21 cellular contexts compared by ENCODE assay signal in the genomic region with DNA sequence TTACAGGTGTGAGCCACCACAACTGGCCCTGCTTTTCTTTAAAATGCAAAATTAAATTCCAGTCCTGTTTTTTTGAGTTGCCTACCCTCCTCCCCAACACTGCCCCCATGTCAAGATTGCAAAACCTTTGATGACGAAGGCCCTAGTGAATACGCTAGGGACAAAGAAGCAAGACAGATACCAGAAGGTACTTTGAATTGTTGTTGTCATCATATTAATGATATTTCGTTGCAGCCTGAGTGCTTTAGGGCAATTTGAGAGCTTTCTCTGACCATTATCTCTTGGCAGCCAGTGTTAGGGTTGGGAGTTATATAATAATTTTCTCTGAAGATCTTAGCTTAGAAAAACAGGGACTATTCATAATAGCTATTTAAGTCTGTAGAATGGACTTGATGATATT. TPM values are rescaled to one million over a fixed set of nuclear protein-coding genes. Genes with fewer than 3 reads are reported as not detected.
DNase-seq lines count a peak whose midpoint lies in the region; ATAC-seq and TF ChIP-seq lines count a peak whose summit lies in the region.
"Had no signal": no experiment of that assay in that cellular context is flagged by ENCODE, and none has a peak within 500 bp of the region (broad histone marks: within the 10 kb centered on the region; RNA-seq: fewer than 3 reads in every experiment).

No MANE protein-coding gene starts in this region.

- H3K4me3 Mint-ChIP-seq in stimulated activated naive CD8-positive, alpha-beta T cell treated with anti-CD3 and anti-CD28 coated beads, Interleukin-15, Interleukin-2, amounts not matched to agents 100 ng/mL and 50 ng/mL, for 24 hours, result no peak overlapping the region
- no peak overlapping the region for H3K4me3 Mint-ChIP-seq in activated CD4-positive, alpha-beta memory T cell treated with anti-CD3 and anti-CD28 coated beads, Interleukin-2, amount 10 ng/mL, durations not matched to agents 7 days and 5 days
- no peak overlapping the region for H3K4me3 Mint-ChIP-seq in osteocyte (ENCODE audit: unreplicated experiment)
- H3K4me3 Mint-ChIP-seq: activated naive CD4-positive, alpha-beta T cell treated with anti-CD3 and anti-CD28 coated beads, Interleukin-2, amount 50 U/mL, for 24 hours; mesothelial cell of epicardium had no signal

- no peaks in the 10 kb centered on the region for H3K9me3 Mint-ChIP-seq in stimulated activated naive CD8-positive, alpha-beta T cell treated with anti-CD3 and anti-CD28 coated beads, Interleukin-15, Interleukin-2, amounts not matched to agents 100 ng/mL and 50 ng/mL, for 24 hours
- no peaks in the 10 kb centered on the region for H3K9me3 Mint-ChIP-seq in activated CD4-positive, alpha-beta memory T cell treated with anti-CD3 and anti-CD28 coated beads, Interleukin-2, amount 10 ng/mL, durations not matched to agents 7 days and 5 days
- no peaks in the 10 kb centered on the region for H3K9me3 Mint-ChIP-seq in osteocyte (ENCODE audit: unreplicated experiment)
- H3K9me3 Mint-ChIP-seq: activated naive CD4-positive, alpha-beta T cell treated with anti-CD3 and anti-CD28 coated beads, Interleukin-2, amount 50 U/mL, for 24 hours; mesothelial cell of epicardium; natural killer cell treated with Interleukin-12 subunit alpha and Interleukin-12 subunit beta and Interleukin-15 and Interleukin-18, amount 100 ng/mL, for 72 hours had no signal

- H3K4me3 ChIP-seq in heart right ventricle, result no peak overlapping the region
- H3K4me3 ChIP-seq in aorta (ENCODE audit: low read length in 2 of 2), result no peak overlapping the region
- H3K4me3 ChIP-seq: GM23248, pancreas, sigmoid colon had no signal

- H3K27ac ChIP-seq in heart right ventricle (no peak overlapping the region), aorta (ENCODE audit: low read depth in 1 of 2, low read length in 2 of 2) (no peak overlapping the region)
- H3K27ac ChIP-seq: GM23248, pancreas, sigmoid colon had no signal

- H3K9me3 ChIP-seq in heart right ventricle (no peaks in the 10 kb centered on the region), aorta (ENCODE audit: control insufficient read depth, low read length) (no peaks in the 10 kb centered on the region)
- H3K9me3 ChIP-seq: pancreas, sigmoid colon had no signal

- TF ChIP-seq CTCF in heart right ventricle (IDR thresholded peaks at IDR 0.05) (no peak), osteocyte (IDR thresholded peaks at IDR 0.05) (no peak)

- peaks cover 5% of the 10 kb centered on the region for H3K36me3 Mint-ChIP-seq in stimulated activated naive CD8-positive, alpha-beta T cell treated with anti-CD3 and anti-CD28 coated beads, Interleukin-15, Interleukin-2, amounts not matched to agents 100 ng/mL and 50 ng/mL, for 24 hours (ENCODE audit: low read depth)
- peaks cover 19% of the 10 kb centered on the region for H3K36me3 Mint-ChIP-seq in activated CD4-positive, alpha-beta memory T cell treated with anti-CD3 and anti-CD28 coated beads, Interleukin-2, amount 10 ng/mL, durations not matched to agents 7 days and 5 days (ENCODE audit: low read depth)
- no peaks in the 10 kb centered on the region for H3K36me3 Mint-ChIP-seq in osteocyte (ENCODE audit: unreplicated experiment)
- H3K36me3 Mint-ChIP-seq: mesothelial cell of epicardium had no signal

- POLR2A ChIA-PET in activated CD4-positive, alpha-beta memory T cell treated with anti-CD3 and anti-CD28 coated beads, Interleukin-2, amount 10 ng/mL, durations not matched to agents 7 days and 5 days (lab: Charles Lee), result no interaction called here

- no peaks in the 10 kb centered on the region for H3K27me3 ChIP-seq in heart right ventricle
- H3K27me3 ChIP-seq in aorta (ENCODE audit: control insufficient read depth in 1 of 2, insufficient read depth in 2 of 2, low read length in 1 of 2), result no peaks in the 10 kb centered on the region
- H3K27me3 ChIP-seq: pancreas, sigmoid colon had no signal

- no peak for ATAC-seq in stimulated activated naive CD8-positive, alpha-beta T cell treated with anti-CD3 and anti-CD28 coated beads, Interleukin-15, Interleukin-2, amounts not matched to agents 100 U/mL and 50 U/mL, for 24 hours
- ATAC-seq in heart right ventricle, result peak in 5 of 8 donors; percentile 28 to 76 (median 35)
- ATAC-seq in aorta (ENCODE audit: low FRiP score), result peak; percentile 33
- no peak for ATAC-seq in HG03039 (IDR thresholded peaks at IDR 0.05; ENCODE audit: unreplicated experiment)
- ATAC-seq: left colon; natural killer cell treated with Interleukin-12 subunit alpha and Interleukin-12 subunit beta and Interleukin-15 and Interleukin-18, amount 100 ng/mL, for 72 hours had no signal

- no peak for DNase-seq in stimulated activated naive CD8-positive, alpha-beta T cell treated with anti-CD3 and anti-CD28 coated beads, Interleukin-15, Interleukin-2, amounts not matched to agents 100 U/mL and 50 U/mL, for 24 hours
- DNase-seq in activated CD4-positive, alpha-beta memory T cell treated with anti-CD3 and anti-CD28 coated beads, Interleukin-2, amount 10 ng/mL, durations not matched to agents 7 days and 5 days, result no peak
- no peak for DNase-seq in heart right ventricle
- DNase-seq in aorta, result no peak
- DNase-seq in retina, result no peak
- DNase-seq in osteocyte (ENCODE audit: extremely low spot score, unreplicated experiment), result no peak
- DNase-seq: anterior cingulate cortex; C1 segment of cervical spinal cord; effector CD4-positive, alpha-beta T cell; EL; GM23248; left colon; NCI-H2081 treated with DMSO at 0.1 percent for 48 hours; pancreas; RPMI8226; sigmoid colon had no signal

- peaks cover 0 to 78% (median 68%) of the 10 kb centered on the region in 9 donors for H3K4me1 ChIP-seq in heart right ventricle
- H3K4me1 ChIP-seq in aorta (ENCODE audit: control insufficient read depth in 1 of 2, insufficient read depth in 2 of 2, low read length in 2 of 2), result peaks cover 2 to 3% of the 10 kb centered on the region in 2 donors

- H3K27ac Mint-ChIP-seq in stimulated activated naive CD8-positive, alpha-beta T cell treated with anti-CD3 and anti-CD28 coated beads, Interleukin-15, Interleukin-2, amounts not matched to agents 100 ng/mL and 50 ng/mL, for 24 hours, result peak overlapping the region; percentile 88
- peak overlapping the region; percentile 38 for H3K27ac Mint-ChIP-seq in activated CD4-positive, alpha-beta memory T cell treated with anti-CD3 and anti-CD28 coated beads, Interleukin-2, amount 10 ng/mL, durations not matched to agents 7 days and 5 days
- no peak overlapping the region for H3K27ac Mint-ChIP-seq in osteocyte (ENCODE audit: unreplicated experiment)
- H3K27ac Mint-ChIP-seq: mesothelial cell of epicardium; natural killer cell treated with Interleukin-12 subunit alpha and Interleukin-12 subunit beta and Interleukin-15 and Interleukin-18, amount 100 ng/mL, for 72 hours had no signal

- WGBS in heart right ventricle, 2 donors, result 61 to 66% methylated on average over 3 of the region's 3 CpGs
- 91% methylated on average over 3 of the region's 3 CpGs for WGBS in aorta, 2 donors

- CTCF ChIA-PET in activated CD4-positive, alpha-beta memory T cell treated with anti-CD3 and anti-CD28 coated beads, Interleukin-2, amount 10 ng/mL, durations not matched to agents 7 days and 5 days (lab: Charles Lee), result interaction anchor here (2.1 to 3.7 kb wide), 4 partner anchors 15 to 67 kb away, joined by 6 to 35 read pairs (median 12); no protein-coding TSS in a partner anchor

- H3K36me3 ChIP-seq in heart right ventricle, result no peaks in the 10 kb centered on the region
- H3K36me3 ChIP-seq in aorta (ENCODE audit: control insufficient read depth in 1 of 2, insufficient read depth in 2 of 2, low read length in 1 of 2), result no peaks in the 10 kb centered on the region
- H3K36me3 ChIP-seq: pancreas, sigmoid colon had no signal

- intact Hi-C loops in heart right ventricle (cut with DNase I) (loop anchor here in 2 of 10 donors (5.0 to 10.0 kb wide), 2 partner anchors 92 to 201 kb away; partner anchors contain the start of gene GHITM (in 1 of the 2)), aorta (cut with DNase I) (no loop called here)

- H3K27me3 Mint-ChIP-seq in stimulated activated naive CD8-positive, alpha-beta T cell treated with anti-CD3 and anti-CD28 coated beads, Interleukin-15, Interleukin-2, amounts not matched to agents 100 ng/mL and 50 ng/mL, for 24 hours, result no peaks in the 10 kb centered on the region
- no peaks in the 10 kb centered on the region for H3K27me3 Mint-ChIP-seq in activated CD4-positive, alpha-beta memory T cell treated with anti-CD3 and anti-CD28 coated beads, Interleukin-2, amount 10 ng/mL, durations not matched to agents 7 days and 5 days
- no peaks in the 10 kb centered on the region for H3K27me3 Mint-ChIP-seq in osteocyte (ENCODE audit: unreplicated experiment)
- H3K27me3 Mint-ChIP-seq: activated naive CD4-positive, alpha-beta T cell treated with anti-CD3 and anti-CD28 coated beads, Interleukin-2, amount 50 U/mL, for 24 hours; natural killer cell treated with Interleukin-12 subunit alpha and Interleukin-12 subunit beta and Interleukin-15 and Interleukin-18, amount 100 ng/mL, for 72 hours had no signal

- H3K4me1 Mint-ChIP-seq in stimulated activated naive CD8-positive, alpha-beta T cell treated with anti-CD3 and anti-CD28 coated beads, Interleukin-15, Interleukin-2, amounts not matched to agents 100 ng/mL and 50 ng/mL, for 24 hours (ENCODE audit: low read depth), result peaks cover 22% of the 10 kb centered on the region
- peaks cover 50% of the 10 kb centered on the region for H3K4me1 Mint-ChIP-seq in activated CD4-positive, alpha-beta memory T cell treated with anti-CD3 and anti-CD28 coated beads, Interleukin-2, amount 10 ng/mL, durations not matched to agents 7 days and 5 days
- peaks cover 30% of the 10 kb centered on the region for H3K4me1 Mint-ChIP-seq in osteocyte (ENCODE audit: unreplicated experiment)

RNA-seq across cellular contexts. Expression of gene CCSER2, which starts 7.1 kb away (rescaled TPM):
- total RNA-seq in activated CD4-positive, alpha-beta memory T cell treated with anti-CD3 and anti-CD28 coated beads, Interleukin-2, amount 10 ng/mL, durations not matched to agents 7 days and 5 days, result 10 to 100 TPM; 80.2 to 87.9 TPM
- total RNA-seq in heart right ventricle, result 100 to 1,000 TPM; 124 to 252 (median 219) TPM
- 10 to 100 TPM; 27.5 to 29.7 TPM for polyA plus RNA-seq in heart right ventricle
- 100 to 1,000 TPM in 1 of 2 donors, 10 to 100 TPM in 1; 95.0 to 111 TPM for total RNA-seq in aorta
- 10 to 100 TPM; 23.1 to 23.8 TPM for polyA plus RNA-seq in aorta
- total RNA-seq in osteocyte, result 66.8 and 70.3 TPM in 2 replicates

Comparison
In these comparisons a context has a peak if more than half of its experiments do, and no peak if none do; other contexts are left out.
1. ATAC-seq: peak in heart right ventricle (5 of 8) and aorta (single experiment); none in stimulated activated naive CD8-positive, alpha-beta T cell treated with anti-CD3 and anti-CD28 coated beads, Interleukin-15, Interleukin-2, amounts not matched to agents 100 U/mL and 50 U/mL, for 24 hours (single experiment) and HG03039 (single experiment).